Comparison of ENCODE assay signal across 8 cellular contexts in genomic region chr1:193103759-193104495, GRCh38. TPM values are rescaled to one million over a fixed set of nuclear protein-coding genes. Genes with fewer than 3 reads are reported as not detected.
DNase-seq lines count a peak whose midpoint lies in the region; ATAC-seq and TF ChIP-seq lines count a peak whose summit lies in the region.

No MANE protein-coding gene starts in this region.

- ATAC-seq in Right ventricle myocardium superior (ENCODE audit: poor library complexity) (no peak), right lobe of liver (no peak), HG02840 (IDR thresholded peaks at IDR 0.05; ENCODE audit: low FRiP score, unreplicated experiment) (no peak), HG03460 (IDR thresholded peaks at IDR 0.05; ENCODE audit: unreplicated experiment) (no peak)

- H3K27me3 ChIP-seq in left ventricle myocardium inferior (ENCODE audit: low read depth) (no peaks in the 10 kb centered on the region), right lobe of liver (no peaks in the 10 kb centered on the region)

- DNase-seq in left ventricle myocardium inferior (no peak), Right ventricle myocardium superior (no peak), right lobe of liver (no peak), type B pancreatic cell (ENCODE audit: extremely low spot score, unreplicated experiment) (no peak), activated gamma-delta T cell (lab: John Stamatoyannopoulos, UW) (no peak)

- peak overlapping the region; percentile 98 for H3K27ac ChIP-seq in left ventricle myocardium inferior (replicated peaks)
- H3K27ac ChIP-seq in angular gyrus (ENCODE audit: low read depth, low read length) = peak overlapping the region; percentile 67
- H3K27ac ChIP-seq in right lobe of liver = peak overlapping the region; percentile 69 to 86 (median 78)

- H3K9me3 ChIP-seq in left ventricle myocardium inferior (replicated peaks) (no peaks in the 10 kb centered on the region), right lobe of liver (no peaks in the 10 kb centered on the region)

- TF ChIP-seq CTCF in left ventricle myocardium inferior (IDR thresholded peaks at IDR 0.05; ENCODE audit: borderline replicate concordance) (no peak), right lobe of liver (IDR thresholded peaks at IDR 0.05) (no peak), type B pancreatic cell (conservative IDR thresholded peaks at IDR 0.05) (no peak)

- peak overlapping the region; percentile 96 for H3K4me3 Mint-ChIP-seq in type B pancreatic cell

- WGBS in right lobe of liver (ENCODE audit: insufficient coverage, low coverage, low lambda C conversion rate, missing lambda C conversion rate) = 28% methylated on average over 9 of the region's 9 CpGs

- H3K36me3 ChIP-seq in left ventricle myocardium inferior = peaks cover 19% of the 10 kb centered on the region
- peaks cover 0 to 16% (median under 1%) of the 10 kb centered on the region in 4 donors for H3K36me3 ChIP-seq in right lobe of liver

- H3K4me1 Mint-ChIP-seq in type B pancreatic cell (ENCODE audit: unreplicated experiment) = peaks cover 22% of the 10 kb centered on the region

- H3K27me3 Mint-ChIP-seq in type B pancreatic cell = no peaks in the 10 kb centered on the region

- peaks cover 35% of the 10 kb centered on the region for H3K4me1 ChIP-seq in left ventricle myocardium inferior
- H3K4me1 ChIP-seq in right lobe of liver = peaks cover 0 to 8% (median 4%) of the 10 kb centered on the region in 4 donors

- H3K4me3 ChIP-seq in left ventricle myocardium inferior = peak overlapping the region; percentile 96
- peak overlapping the region; percentile 83 to 96 (median 89) for H3K4me3 ChIP-seq in right lobe of liver

- H3K36me3 Mint-ChIP-seq in type B pancreatic cell = no peaks in the 10 kb centered on the region

- intact Hi-C loops in left ventricle myocardium inferior (cut with micrococcal nuclease) = no loop called here
- intact Hi-C loops in Right ventricle myocardium superior (cut with DNase I) = no loop called here
- intact Hi-C loops in right lobe of liver (cut with DNase I) = no loop called here

- TF ChIP-seq POLR2A in right lobe of liver (IDR thresholded peaks at IDR 0.05) = no peak

- H3K9me3 Mint-ChIP-seq in type B pancreatic cell = no peaks in the 10 kb centered on the region

- peak overlapping the region; percentile 91 for H3K27ac Mint-ChIP-seq in type B pancreatic cell

RNA-seq across cellular contexts. Expression of gene GLRX2, which starts 1.3 kb away (rescaled TPM):
- total RNA-seq in left ventricle myocardium inferior (31.8 TPM), Right ventricle myocardium superior (40.2 TPM), right lobe of liver (10 to 100 TPM in 5 of 6 experiments, 1 to 10 TPM in 1; 9.5 to 20.1 (median 12.1) TPM), type B pancreatic cell (ENCODE audit: low replicate concordance) (13.9 and 18.9 TPM in 2 replicates)

RNA-seq across cellular contexts. Expression of gene CDC73, which starts 17.9 kb away (rescaled TPM):
- total RNA-seq in left ventricle myocardium inferior (46.8 TPM), Right ventricle myocardium superior (52.9 TPM), right lobe of liver (10 to 100 TPM; 11.1 to 23.8 (median 18.3) TPM), type B pancreatic cell (ENCODE audit: low replicate concordance) (43.3 and 57.5 TPM in 2 replicates)

RNA-seq across cellular contexts. Expression of gene RO60, which starts 44.5 kb away (rescaled TPM):
- total RNA-seq in left ventricle myocardium inferior (51.8 TPM), Right ventricle myocardium superior (47.8 TPM), right lobe of liver (10 to 100 TPM; 21.3 to 35.9 (median 25.5) TPM), type B pancreatic cell (ENCODE audit: low replicate concordance) (56.1 and 90.5 TPM in 2 replicates)

RNA-seq across cellular contexts. Expression of gene UCHL5, which starts 44.8 kb away (rescaled TPM):
- 43.0 TPM for total RNA-seq in left ventricle myocardium inferior
- total RNA-seq in Right ventricle myocardium superior = 42.3 TPM
- 10 to 100 TPM; 11.5 to 28.6 (median 22.3) TPM for total RNA-seq in right lobe of liver
- total RNA-seq in type B pancreatic cell (ENCODE audit: low replicate concordance) = 23.8 and 31.3 TPM in 2 replicates
